Comparison of ENCODE assay signal across 9 cellular contexts in the genomic region with DNA sequence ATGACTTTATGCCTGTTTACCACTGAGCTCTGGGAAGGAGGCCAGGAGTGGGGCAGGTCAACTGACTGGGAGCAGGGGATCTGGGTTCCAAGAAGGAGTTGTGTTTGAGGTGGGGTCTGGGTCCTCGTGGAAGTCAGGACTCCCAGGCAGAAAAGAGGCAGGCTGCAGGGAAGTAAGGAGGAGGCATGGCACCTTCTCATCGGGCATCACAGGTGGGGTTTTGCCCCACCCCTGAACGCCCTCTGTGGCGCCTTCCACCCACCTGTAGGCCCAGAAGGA. TPM values are rescaled to one million over a fixed set of nuclear protein-coding genes. Genes with fewer than 3 reads are reported as not detected.
DNase-seq lines count a peak whose midpoint lies in the region; ATAC-seq and TF ChIP-seq lines count a peak whose summit lies in the region.
"Had no signal": no experiment of that assay in that cellular context is flagged by ENCODE, and none has a peak within 500 bp of the region (broad histone marks: within the 10 kb centered on the region; RNA-seq: fewer than 3 reads in every experiment).

No MANE protein-coding gene starts in this region.

- peaks cover 44 to 52% of the 10 kb centered on the region in 2 donors for H3K36me3 Mint-ChIP-seq in CD14-positive monocyte
- peaks cover 51% of the 10 kb centered on the region for H3K36me3 Mint-ChIP-seq in effector memory CD8-positive, alpha-beta T cell (ENCODE audit: insufficient read depth)
- peaks cover 3% of the 10 kb centered on the region for H3K36me3 Mint-ChIP-seq in neural progenitor cell

- no peak for ATAC-seq in effector memory CD8-positive, alpha-beta T cell (replicated peaks)
- no peak for ATAC-seq in activated CD4-positive, CD25-positive, alpha-beta regulatory T cell treated with anti-CD3 and anti-CD28 coated beads, Interleukin-2, amount 50 U/mL, for 24 hours
- ATAC-seq in GM21390 (IDR thresholded peaks at IDR 0.05; ENCODE audit: unreplicated experiment) (no peak), HG03196 (IDR thresholded peaks at IDR 0.05; ENCODE audit: unreplicated experiment) (no peak)

- no peaks in the 10 kb centered on the region for H3K27me3 ChIP-seq in neural progenitor cell

- H3K27ac Mint-ChIP-seq in CD14-positive monocyte (peak overlapping the region; percentile 78 to 92 (median 89)), neural progenitor cell (no peak overlapping the region)
- H3K27ac Mint-ChIP-seq in effector memory CD8-positive, alpha-beta T cell, result peak overlapping the region; percentile 80 to 94

- intact Hi-C loops in CD14-positive monocyte (cut with micrococcal nuclease), result loop anchor here in 1 of 2 donors (5.0 kb wide), 2 partner anchors 33 to 78 kb away; partner anchors contain the start of genes GMPR2 and NEDD8

- TF ChIP-seq CTCF in CD14-positive monocyte (IDR thresholded peaks at IDR 0.05) (no peak), NB4 (IDR thresholded peaks at IDR 0.05; ENCODE audit: low read depth, low read length) (no peak), neural progenitor cell (IDR thresholded peaks at IDR 0.05) (no peak)

- H3F3A ChIP-seq in neural progenitor cell (ENCODE audit: low read depth), result no peaks in the 10 kb centered on the region

- no peak for DNase-seq in CD14-positive monocyte (ENCODE audit: low spot score)
- no peak for DNase-seq in NB4 (ENCODE audit: low read depth)
- DNase-seq in effector memory CD8-positive, alpha-beta T cell, result no peak
- DNase-seq in neural progenitor cell (ENCODE audit: low spot score), result no peak
- DNase-seq in stimulated activated CD8-positive, alpha-beta memory T cell treated with anti-CD3 and anti-CD28 coated beads, Interleukin-4, amount 100 ng/mL, for 48 hours, result no peak

- no peak overlapping the region for H3K4me2 ChIP-seq in neural progenitor cell

- H3K4me3 ChIP-seq in NB4 (ENCODE audit: low read depth, low read length), result peak overlapping the region; percentile 52
- H3K4me3 ChIP-seq in neural progenitor cell, result no peak overlapping the region

- H3K9me3 Mint-ChIP-seq in CD14-positive monocyte (peaks cover 0 to 2% (median 0%) of the 10 kb centered on the region in 7 donors), neural progenitor cell (no peaks in the 10 kb centered on the region)
- no peaks in the 10 kb centered on the region for H3K9me3 Mint-ChIP-seq in effector memory CD8-positive, alpha-beta T cell

- no peak overlapping the region for H3K9ac ChIP-seq in neural progenitor cell

- no peak overlapping the region for H2AFZ ChIP-seq in neural progenitor cell (replicated peaks)

- no peaks in the 10 kb centered on the region for H3K9me3 ChIP-seq in neural progenitor cell (ENCODE audit: low read depth)

- no peaks in the 10 kb centered on the region for H3K4me1 ChIP-seq in neural progenitor cell

- H3K27ac ChIP-seq in neural progenitor cell, result no peak overlapping the region

- H3K4me1 Mint-ChIP-seq in CD14-positive monocyte (peaks cover 75% of the 10 kb centered on the region), neural progenitor cell (peaks cover 5% of the 10 kb centered on the region)
- peaks cover 59 to 62% of the 10 kb centered on the region in 2 donors for H3K4me1 Mint-ChIP-seq in effector memory CD8-positive, alpha-beta T cell (ENCODE audit: low read depth in 2 of 2)

- H3K4me3 Mint-ChIP-seq in CD14-positive monocyte (peak overlapping the region; percentile 81 to 95), neural progenitor cell (peak overlapping the region; percentile 55)
- H3K4me3 Mint-ChIP-seq in effector memory CD8-positive, alpha-beta T cell, result peak overlapping the region; percentile 81 to 87

- TF ChIP-seq POLR2A in NB4 (IDR thresholded peaks at IDR 0.05; ENCODE audit: extremely low read depth, insufficient read length), result no peak

- no peaks in the 10 kb centered on the region for H3K36me3 ChIP-seq in neural progenitor cell

- H3K79me2 ChIP-seq in neural progenitor cell (ENCODE audit: low read depth), result no peaks in the 10 kb centered on the region

- H3K27me3 Mint-ChIP-seq in CD14-positive monocyte (ENCODE audit: low read depth in 3 of 3) (no peaks in the 10 kb centered on the region), neural progenitor cell (ENCODE audit: insufficient read depth, low read depth) (peaks cover 11% of the 10 kb centered on the region)
- H3K27me3 Mint-ChIP-seq in effector memory CD8-positive, alpha-beta T cell, result no peaks in the 10 kb centered on the region

- H4K20me1 ChIP-seq in neural progenitor cell (ENCODE audit: low read depth), result no peaks in the 10 kb centered on the region

RNA-seq across cellular contexts. Expression of gene LTB4R2, which starts 0.4 kb away (rescaled TPM):
- polyA plus RNA-seq in CD14-positive monocyte, result 1 to 10 TPM; 2.7 to 2.9 TPM
- total RNA-seq in neural progenitor cell (ENCODE audit: low replicate concordance), result 1.8 and 9.0 TPM in 2 replicates

RNA-seq across cellular contexts. Expression of gene LTB4R, which starts 1.0 kb away (rescaled TPM):
- polyA plus RNA-seq in CD14-positive monocyte, result 10 to 100 TPM; 51.5 to 87.3 TPM
- total RNA-seq in neural progenitor cell (ENCODE audit: low replicate concordance), result 1.9 and 4.6 TPM in 2 replicates

RNA-seq across cellular contexts. Expression of gene CIDEB, which starts 2.5 kb away (rescaled TPM):
- 10 to 100 TPM; 36.4 to 63.8 TPM for polyA plus RNA-seq in CD14-positive monocyte
- 0.12 TPM in 1 of 2 replicates, not detected in the other for total RNA-seq in neural progenitor cell (ENCODE audit: low replicate concordance)
- total RNA-seq: H1 had no signal

RNA-seq across cellular contexts. Expression of gene NOP9, which starts 10.7 kb away (rescaled TPM):
- 1 to 10 TPM; 1.2 to 1.3 TPM for polyA plus RNA-seq in CD14-positive monocyte
- 14.8 and 24.7 TPM in 2 replicates for total RNA-seq in neural progenitor cell (ENCODE audit: low replicate concordance)

RNA-seq across cellular contexts. Expression of gene DHRS1, which starts 10.7 kb away (rescaled TPM):
- 10 to 100 TPM; 31.6 to 48.8 TPM for polyA plus RNA-seq in CD14-positive monocyte
- 19.7 and 27.4 TPM in 2 replicates for total RNA-seq in neural progenitor cell (ENCODE audit: low replicate concordance)
